Comparison of ENCODE assay signal across 27 cellular contexts in the genomic region with DNA sequence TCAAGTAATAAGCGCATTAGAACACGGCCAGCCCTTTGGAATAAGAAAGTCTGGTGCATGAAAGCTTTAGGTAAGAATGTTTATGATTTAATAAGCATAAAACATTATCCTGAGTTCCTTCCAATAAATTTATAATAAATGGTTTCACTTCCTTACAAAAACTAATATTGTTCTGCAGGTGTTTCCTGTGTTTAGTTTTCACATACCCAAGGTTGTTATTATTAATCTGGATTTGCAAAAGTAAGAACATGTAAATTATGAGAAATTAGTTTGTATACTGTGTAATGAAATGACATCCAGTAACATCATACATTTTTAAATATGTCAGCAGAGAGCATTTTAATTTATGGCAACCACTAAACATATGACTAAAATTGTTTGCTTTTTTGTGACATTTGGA.
DNase-seq lines count a peak whose midpoint lies in the region; ATAC-seq and TF ChIP-seq lines count a peak whose summit lies in the region.
"Had no signal": no experiment of that assay in that cellular context is flagged by ENCODE, and none has a peak within 500 bp of the region (broad histone marks: within the 10 kb centered on the region; RNA-seq: fewer than 3 reads in every experiment).

No MANE protein-coding gene starts in this region.

- peaks cover 69 to 71% of the 10 kb centered on the region in 2 donors for H3K36me3 Mint-ChIP-seq in naive B cell
- no peaks in the 10 kb centered on the region for H3K36me3 Mint-ChIP-seq in activated CD4-positive, alpha-beta T cell treated with anti-CD3 and anti-CD28 coated beads for 36 hours (ENCODE audit: low read depth)
- no peaks in the 10 kb centered on the region for H3K36me3 Mint-ChIP-seq in activated CD8-positive, alpha-beta memory T cell treated with anti-CD3 and anti-CD28 coated beads, Interleukin-2, amount 10 ng/mL, durations not matched to agents 7 days and 5 days
- H3K36me3 Mint-ChIP-seq: activated naive CD8-positive, alpha-beta T cell had no signal

- H3K4me3 ChIP-seq in MM.1S (ENCODE audit: low read length): no peak overlapping the region
- H3K4me3 ChIP-seq: GM23248, heart right ventricle had no signal

- H2AFZ ChIP-seq in MM.1S (ENCODE audit: low read length): no peak overlapping the region
- H2AFZ ChIP-seq: GM23248, parathyroid adenoma had no signal

- no peak for TF ChIP-seq CTCF in MM.1S (IDR thresholded peaks at IDR 0.05; ENCODE audit: low read length)

- no peaks in the 10 kb centered on the region for H3F3A ChIP-seq in MM.1S (ENCODE audit: insufficient read depth, low read length)

- H3K9me2 ChIP-seq in MM.1S (replicated peaks; ENCODE audit: insufficient read depth, low read length): no peaks in the 10 kb centered on the region

- POLR2A ChIA-PET in activated CD4-positive, alpha-beta T cell treated with anti-CD3 and anti-CD28 coated beads for 36 hours (lab: Charles Lee): no interaction called here

- H4K20me1 ChIP-seq in MM.1S (ENCODE audit: insufficient read depth, low read length): no peaks in the 10 kb centered on the region

- H3K27ac Mint-ChIP-seq in naive B cell: peak overlapping the region; percentile 43 to 99 (median 89)
- H3K27ac Mint-ChIP-seq in activated CD4-positive, alpha-beta T cell treated with anti-CD3 and anti-CD28 coated beads for 36 hours: no peak overlapping the region
- H3K27ac Mint-ChIP-seq in activated CD8-positive, alpha-beta memory T cell treated with anti-CD3 and anti-CD28 coated beads, Interleukin-2, amount 10 ng/mL, durations not matched to agents 7 days and 5 days: no peak overlapping the region
- H3K27ac Mint-ChIP-seq: activated CD4-positive, alpha-beta memory T cell treated with anti-CD3 and anti-CD28 coated beads, Interleukin-2, amount 10 ng/mL, durations not matched to agents 7 days and 5 days; activated naive CD8-positive, alpha-beta T cell; type B pancreatic cell had no signal

- peak overlapping the region; percentile 55 to 88 (median 78) for H3K4me3 Mint-ChIP-seq in naive B cell
- H3K4me3 Mint-ChIP-seq in activated CD4-positive, alpha-beta T cell treated with anti-CD3 and anti-CD28 coated beads for 36 hours: no peak overlapping the region
- no peak overlapping the region for H3K4me3 Mint-ChIP-seq in activated CD8-positive, alpha-beta memory T cell treated with anti-CD3 and anti-CD28 coated beads, Interleukin-2, amount 10 ng/mL, durations not matched to agents 7 days and 5 days
- H3K4me3 Mint-ChIP-seq: activated CD4-positive, alpha-beta memory T cell treated with anti-CD3 and anti-CD28 coated beads, Interleukin-2, amount 10 ng/mL, durations not matched to agents 7 days and 5 days; activated naive CD8-positive, alpha-beta T cell; neural crest cell; type B pancreatic cell had no signal

- DNase-seq in MM.1S: no peak
- peak; percentile 63 for DNase-seq in naive B cell
- no peak for DNase-seq in activated CD4-positive, alpha-beta T cell treated with anti-CD3 and anti-CD28 coated beads for 36 hours
- DNase-seq in dedifferentiated amniotic fluid mesenchymal stem cell (ENCODE audit: extremely low spot score): no peak
- no peak for DNase-seq in activated CD8-positive, alpha-beta memory T cell treated with anti-CD3 and anti-CD28 coated beads, Interleukin-2, amount 10 ng/mL, durations not matched to agents 7 days and 5 days
- DNase-seq: ACHN; activated CD4-positive, alpha-beta memory T cell treated with anti-CD3 and anti-CD28 coated beads, Interleukin-2, amount 10 ng/mL, durations not matched to agents 7 days and 5 days; activated CD4-positive, CD25-positive, alpha-beta regulatory T cell; anterior cingulate cortex; C1 segment of cervical spinal cord; Caco-2; DMS79; effector memory CD4-positive, alpha-beta T cell; erythroblast; GF-D8; GM23248; heart right ventricle; NCI-H1105 treated with DMSO at 0.1 percent for 48 hours; NCI-H2029 treated with DMSO at 0.1 percent for 48 hours; NCI-H69 had no signal

- H3K36me3 ChIP-seq in MM.1S (replicated peaks; ENCODE audit: insufficient read depth, low read length): no peaks in the 10 kb centered on the region
- H3K36me3 ChIP-seq: heart right ventricle had no signal

- H3K9ac ChIP-seq in MM.1S (ENCODE audit: low read length): no peak overlapping the region
- H3K9ac ChIP-seq: GM23248, parathyroid adenoma had no signal

- no peaks in the 10 kb centered on the region for H3K27me3 Mint-ChIP-seq in naive B cell
- peaks cover 2% of the 10 kb centered on the region for H3K27me3 Mint-ChIP-seq in activated CD4-positive, alpha-beta T cell treated with anti-CD3 and anti-CD28 coated beads for 36 hours
- H3K27me3 Mint-ChIP-seq in activated CD8-positive, alpha-beta memory T cell treated with anti-CD3 and anti-CD28 coated beads, Interleukin-2, amount 10 ng/mL, durations not matched to agents 7 days and 5 days: peaks cover 8% of the 10 kb centered on the region
- H3K27me3 Mint-ChIP-seq: type B pancreatic cell had no signal

- intact Hi-C loops in activated CD4-positive, alpha-beta T cell treated with anti-CD3 and anti-CD28 coated beads for 36 hours (cut with DNase I, micrococcal nuclease): no loop called here

- ATAC-seq in GM18511 (IDR thresholded peaks at IDR 0.05; ENCODE audit: unreplicated experiment) (peak; percentile 68), HG02763 (IDR thresholded peaks at IDR 0.05; ENCODE audit: unreplicated experiment) (peak; percentile 44), naive B cell (ENCODE audit: low read depth in 2 of 2) (peak; percentile 89 to 94)
- ATAC-seq in activated CD4-positive, alpha-beta T cell treated with anti-CD3 and anti-CD28 coated beads for 36 hours: no peak
- ATAC-seq in activated CD4-positive, CD25-positive, alpha-beta regulatory T cell treated with anti-CD3 and anti-CD28 coated beads, Interleukin-2, amount 50 U/mL, for 24 hours: no peak
- no peak for ATAC-seq in activated CD8-positive, alpha-beta memory T cell treated with anti-CD3 and anti-CD28 coated beads, Interleukin-2, amount 10 ng/mL, durations not matched to agents 7 days and 5 days
- ATAC-seq: heart right ventricle had no signal

- H3K9me3 ChIP-seq in MM.1S (replicated peaks; ENCODE audit: insufficient read depth, low read length): no peaks in the 10 kb centered on the region
- H3K9me3 ChIP-seq: heart right ventricle had no signal

- H3K4me2 ChIP-seq in MM.1S (ENCODE audit: low read depth, low read length): peak overlapping the region; percentile 8; the same call in 1 of the 2 replicates

- H3K79me2 ChIP-seq in MM.1S (ENCODE audit: low read length): no peaks in the 10 kb centered on the region
- H3K79me2 ChIP-seq: parathyroid adenoma had no signal

- H3K4me1 ChIP-seq in MM.1S (ENCODE audit: low read length): peaks cover 8% of the 10 kb centered on the region; the same call in 1 of the 2 replicates
- H3K4me1 ChIP-seq: heart right ventricle, parathyroid adenoma had no signal

- no peaks in the 10 kb centered on the region for H3K27me3 ChIP-seq in MM.1S (replicated peaks; ENCODE audit: insufficient read depth, low read length)
- H3K27me3 ChIP-seq: heart right ventricle had no signal

- H3K9me3 Mint-ChIP-seq in naive B cell: peaks cover 2 to 18% (median 8%) of the 10 kb centered on the region in 7 donors
- H3K9me3 Mint-ChIP-seq in activated CD4-positive, alpha-beta T cell treated with anti-CD3 and anti-CD28 coated beads for 36 hours (ENCODE audit: low read depth): no peaks in the 10 kb centered on the region
- peaks cover 2% of the 10 kb centered on the region for H3K9me3 Mint-ChIP-seq in activated CD8-positive, alpha-beta memory T cell treated with anti-CD3 and anti-CD28 coated beads, Interleukin-2, amount 10 ng/mL, durations not matched to agents 7 days and 5 days (ENCODE audit: low read depth)
- H3K9me3 Mint-ChIP-seq: activated CD4-positive, alpha-beta memory T cell treated with anti-CD3 and anti-CD28 coated beads, Interleukin-2, amount 10 ng/mL, durations not matched to agents 7 days and 5 days had no signal

- CTCF ChIA-PET in activated CD4-positive, alpha-beta T cell treated with anti-CD3 and anti-CD28 coated beads for 36 hours (lab: Charles Lee): no interaction called here
- CTCF ChIA-PET in activated CD8-positive, alpha-beta memory T cell treated with anti-CD3 and anti-CD28 coated beads, Interleukin-2, amount 10 ng/mL, durations not matched to agents 7 days and 5 days (lab: Charles Lee): no interaction called here

- H3K27ac ChIP-seq in MM.1S (ENCODE audit: low read length): no peak overlapping the region
- H3K27ac ChIP-seq: GM23248, heart right ventricle, parathyroid adenoma had no signal

- peaks cover 62 to 75% (median 65%) of the 10 kb centered on the region in 3 donors for H3K4me1 Mint-ChIP-seq in naive B cell
- no peaks in the 10 kb centered on the region for H3K4me1 Mint-ChIP-seq in activated CD4-positive, alpha-beta T cell treated with anti-CD3 and anti-CD28 coated beads for 36 hours
- H3K4me1 Mint-ChIP-seq in activated CD8-positive, alpha-beta memory T cell treated with anti-CD3 and anti-CD28 coated beads, Interleukin-2, amount 10 ng/mL, durations not matched to agents 7 days and 5 days: no peaks in the 10 kb centered on the region
- H3K4me1 Mint-ChIP-seq: activated CD4-positive, alpha-beta memory T cell treated with anti-CD3 and anti-CD28 coated beads, Interleukin-2, amount 10 ng/mL, durations not matched to agents 7 days and 5 days; neural crest cell had no signal

Comparison
In these comparisons a context has a peak if more than half of its experiments do, and no peak if none do; other contexts are left out.
1. ATAC-seq: peak in GM18511 (single experiment), HG02763 (single experiment) and naive B cell (2 of 2); none in activated CD4-positive, alpha-beta T cell treated with anti-CD3 and anti-CD28 coated beads for 36 hours (single experiment), activated CD4-positive, CD25-positive, alpha-beta regulatory T cell treated with anti-CD3 and anti-CD28 coated beads, Interleukin-2, amount 50 U/mL, for 24 hours (0 of 2) and activated CD8-positive, alpha-beta memory T cell treated with anti-CD3 and anti-CD28 coated beads, Interleukin-2, amount 10 ng/mL, durations not matched to agents 7 days and 5 days (single experiment).
2. H3K27ac Mint-ChIP-seq: peak in naive B cell (6 of 6); none in activated CD4-positive, alpha-beta T cell treated with anti-CD3 and anti-CD28 coated beads for 36 hours (single experiment) and activated CD8-positive, alpha-beta memory T cell treated with anti-CD3 and anti-CD28 coated beads, Interleukin-2, amount 10 ng/mL, durations not matched to agents 7 days and 5 days (single experiment).
3. H3K4me3 Mint-ChIP-seq: peak in naive B cell (8 of 8); none in activated CD4-positive, alpha-beta T cell treated with anti-CD3 and anti-CD28 coated beads for 36 hours (single experiment) and activated CD8-positive, alpha-beta memory T cell treated with anti-CD3 and anti-CD28 coated beads, Interleukin-2, amount 10 ng/mL, durations not matched to agents 7 days and 5 days (single experiment).